In genomic region chr5:55577353-55578060, GRCh38 we compare ENCODE assay signal across 9 cellular contexts. TPM values are rescaled to one million over a fixed set of nuclear protein-coding genes. Genes with fewer than 3 reads are reported as not detected.
DNase-seq lines count a peak whose midpoint lies in the region; ATAC-seq and TF ChIP-seq lines count a peak whose summit lies in the region.
"Had no signal": no experiment of that assay in that cellular context is flagged by ENCODE, and none has a peak within 500 bp of the region (broad histone marks: within the 10 kb centered on the region; RNA-seq: fewer than 3 reads in every experiment).

No MANE protein-coding gene starts in this region.

- H3K27ac ChIP-seq in SJCRH30 (peak overlapping the region; percentile 34), epithelial cell of prostate (no peak overlapping the region), transverse colon (peak overlapping the region; percentile 11 to 68 (median 19))

- TF ChIP-seq EP300 in transverse colon (IDR thresholded peaks at IDR 0.05; ENCODE audit: low read depth) = no peak

- ATAC-seq in GM21367 (IDR thresholded peaks at IDR 0.05; ENCODE audit: unreplicated experiment) = no peak
- ATAC-seq: T-helper 17 cell had no signal

- no peaks in the 10 kb centered on the region for H3K9me3 ChIP-seq in SJCRH30 (replicated peaks)
- no peaks in the 10 kb centered on the region for H3K9me3 ChIP-seq in transverse colon

- H3K27me3 ChIP-seq in SJCRH30 = no peaks in the 10 kb centered on the region
- no peaks in the 10 kb centered on the region for H3K27me3 ChIP-seq in transverse colon

- H3K4me1 ChIP-seq in SJCRH30 = peaks cover 23% of the 10 kb centered on the region
- H3K4me1 ChIP-seq in transverse colon = peaks cover 6 to 14% (median 9%) of the 10 kb centered on the region in 4 donors

- no peak for TF ChIP-seq CTCF in transverse colon (IDR thresholded peaks at IDR 0.05)

- in situ Hi-C loops in transverse colon (cut with MboI; ENCODE audit: low pct_ligation_motif_present in 1 of 4, low pct_unique_long_range_greater_than_20kb in 1 of 4, low sequenced_read_pairs in 3 of 4) = no loop called here

- 11 to 39% methylated on average over 4 to 6 of the region's 6 CpGs for WGBS in transverse colon (ENCODE audit: low coverage in 1 of 2), 2 donors

- intact Hi-C loops in transverse colon (cut with DNase I; ENCODE audit: low total_unique reads) = no loop called here

- no peaks in the 10 kb centered on the region for H3K36me3 ChIP-seq in SJCRH30
- H3K36me3 ChIP-seq in transverse colon = no peaks in the 10 kb centered on the region

- TF ChIP-seq POLR2A in transverse colon (IDR thresholded peaks at IDR 0.05) = no peak

- H3K4me3 ChIP-seq in SJCRH30 (no peak overlapping the region), transverse colon (no peak overlapping the region)

- DNase-seq in SJCRH30 (peak; percentile 45 to 66), epithelial cell of prostate (ENCODE audit: low read depth, low spot score) (peak; percentile 12), medulla oblongata (ENCODE audit: extremely low spot score) (peak; percentile 72), transverse colon (peak; percentile 31), DMS153 (lab: John Stamatoyannopoulos, UW) (no peak), HUDEP-2 (lab: John Stamatoyannopoulos, UW; ENCODE audit: unreplicated experiment in 76 of 76) (no peak)
- DNase-seq: NCI-H1417 treated with DMSO at 0.1 percent for 48 hours, T-helper 17 cell had no signal

RNA-seq across cellular contexts. Expression of gene PLPP1, which starts 42.7 kb away (rescaled TPM):
- 31.3 and 35.1 TPM in 2 replicates for total RNA-seq in SJCRH30 (2014; rRNA removed; shearing (Covaris generic))
- 100 to 1,000 TPM; 222 to 335 (median 288) TPM for total RNA-seq in transverse colon

Comparison
In these comparisons a context has a peak if more than half of its experiments do, and no peak if none do; other contexts are left out.
1. DNase-seq: peak in SJCRH30 (2 of 2), epithelial cell of prostate (single experiment), medulla oblongata (single experiment) and transverse colon (single experiment); none in DMS153 (single experiment) and HUDEP-2 (0 of 76).